ENCODE assay signal across 9 cellular contexts in the genomic region with DNA sequence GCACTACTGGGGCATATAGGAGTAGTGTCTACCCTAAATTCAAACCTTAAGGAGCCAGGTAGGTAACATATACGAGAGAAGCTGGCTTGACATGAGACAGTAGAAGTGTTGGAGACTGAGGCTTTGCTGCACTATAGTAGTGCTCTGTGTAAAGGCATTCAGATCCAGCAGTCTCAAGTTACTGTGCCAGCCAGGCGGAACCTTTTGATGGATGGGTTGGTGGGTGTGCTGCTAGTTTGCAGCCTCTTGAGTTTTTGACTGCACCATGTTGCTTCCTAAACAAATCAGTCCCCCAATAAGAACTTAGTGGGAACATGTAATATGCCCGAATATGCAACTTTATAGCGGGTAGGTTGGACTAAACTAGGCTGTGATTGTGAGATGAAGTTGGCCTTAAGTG. TPM values are rescaled to one million over a fixed set of nuclear protein-coding genes. Genes with fewer than 3 reads are reported as not detected.
A peak's percentile ranks its signal among the peaks of the same experiment; 100 is the strongest.
DNase-seq lines count a peak whose midpoint lies in the region.
"Had no signal": no experiment of that assay in that cellular context is flagged by ENCODE, and none has a peak within 500 bp of the region (broad histone marks: within the 10 kb centered on the region; RNA-seq: fewer than 3 reads in every experiment).

No MANE protein-coding gene starts in this region.

- no peaks in the 10 kb centered on the region for H3K9me3 ChIP-seq in iPS-20b (ENCODE audit: insufficient read depth, low read depth, low read length)
- H3K9me3 ChIP-seq in subcutaneous abdominal adipose tissue (ENCODE audit: control insufficient read depth in 5 of 5, low read length in 5 of 5) = no peaks in the 10 kb centered on the region

- peaks cover 48% of the 10 kb centered on the region for H3K4me1 Mint-ChIP-seq in T-helper 1 cell treated with Interleukin-12 subunit alpha and Interleukin-12 subunit beta and Interleukin-4 antibody, amounts not matched to agents 30 μg/mL and 1 μg/mL, for 36 hours (ENCODE audit: low read depth)
- peaks cover 45% of the 10 kb centered on the region for H3K4me1 Mint-ChIP-seq in activated CD4-positive, alpha-beta memory T cell treated with anti-CD3 and anti-CD28 coated beads for 36 hours (ENCODE audit: low read depth)

- peaks cover 23% of the 10 kb centered on the region for H3K36me3 Mint-ChIP-seq in T-helper 1 cell treated with Interleukin-12 subunit alpha and Interleukin-12 subunit beta and Interleukin-4 antibody, amounts not matched to agents 30 μg/mL and 1 μg/mL, for 36 hours (ENCODE audit: low read depth)
- peaks cover 23% of the 10 kb centered on the region for H3K36me3 Mint-ChIP-seq in activated CD4-positive, alpha-beta memory T cell treated with anti-CD3 and anti-CD28 coated beads for 36 hours

- H3K27me3 Mint-ChIP-seq in T-helper 1 cell treated with Interleukin-12 subunit alpha and Interleukin-12 subunit beta and Interleukin-4 antibody, amounts not matched to agents 30 μg/mL and 1 μg/mL, for 36 hours (ENCODE audit: low read depth) = peaks cover 8% of the 10 kb centered on the region
- H3K27me3 Mint-ChIP-seq in activated CD4-positive, alpha-beta memory T cell treated with anti-CD3 and anti-CD28 coated beads for 36 hours = no peaks in the 10 kb centered on the region

- H3K4me3 Mint-ChIP-seq in T-helper 1 cell treated with Interleukin-12 subunit alpha and Interleukin-12 subunit beta and Interleukin-4 antibody, amounts not matched to agents 30 μg/mL and 1 μg/mL, for 36 hours = peak overlapping the region; percentile 99
- peak overlapping the region; percentile 94 for H3K4me3 Mint-ChIP-seq in activated CD4-positive, alpha-beta memory T cell treated with anti-CD3 and anti-CD28 coated beads for 36 hours

- no peak overlapping the region for H3K27ac Mint-ChIP-seq in T-helper 1 cell treated with Interleukin-12 subunit alpha and Interleukin-12 subunit beta and Interleukin-4 antibody, amounts not matched to agents 30 μg/mL and 1 μg/mL, for 36 hours
- H3K27ac Mint-ChIP-seq in activated CD4-positive, alpha-beta memory T cell treated with anti-CD3 and anti-CD28 coated beads for 36 hours = no peak overlapping the region

- H3K9ac ChIP-seq in iPS-20b (ENCODE audit: low read depth, low read length) = peak overlapping the region; percentile 94
- H3K9ac ChIP-seq in subcutaneous abdominal adipose tissue (ENCODE audit: low read length in 5 of 5) = peak overlapping the region; percentile 64 to 98 (median 94)

- DNase-seq in T-helper 1 cell (no peak), AG08396 (ENCODE audit: low spot score) (no peak), MV-4-11 (lab: John Stamatoyannopoulos, UW) (no peak), midbrain (lab: John Stamatoyannopoulos, UW) (no peak)
- no peak for DNase-seq in activated CD4-positive, alpha-beta memory T cell treated with anti-CD3 and anti-CD28 coated beads for 36 hours
- DNase-seq: NCI-H1930 had no signal

- H3K27me3 ChIP-seq in iPS-20b (ENCODE audit: insufficient read depth, low read length) = no peaks in the 10 kb centered on the region
- no peaks in the 10 kb centered on the region for H3K27me3 ChIP-seq in subcutaneous abdominal adipose tissue (ENCODE audit: control insufficient read depth in 5 of 5, insufficient read depth in 4 of 5, low read length in 5 of 5)

- peaks cover 34% of the 10 kb centered on the region for H3K36me3 ChIP-seq in iPS-20b (ENCODE audit: insufficient read depth, low read depth, low read length)
- H3K36me3 ChIP-seq in subcutaneous abdominal adipose tissue (ENCODE audit: control insufficient read depth in 5 of 5, insufficient read depth in 5 of 5, low read length in 5 of 5) = peaks cover under 1 to 5% (median 3%) of the 10 kb centered on the region in 5 donors

- no peaks in the 10 kb centered on the region for H3K9me3 Mint-ChIP-seq in T-helper 1 cell treated with Interleukin-12 subunit alpha and Interleukin-12 subunit beta and Interleukin-4 antibody, amounts not matched to agents 30 μg/mL and 1 μg/mL, for 36 hours
- H3K9me3 Mint-ChIP-seq in activated CD4-positive, alpha-beta memory T cell treated with anti-CD3 and anti-CD28 coated beads for 36 hours = no peaks in the 10 kb centered on the region

- H3K27ac ChIP-seq in iPS-20b (ENCODE audit: low read length) (no peak overlapping the region), subcutaneous abdominal adipose tissue (ENCODE audit: low read depth, low read length) (peak overlapping the region; percentile 93)

- CTCF ChIA-PET in activated CD4-positive, alpha-beta memory T cell treated with anti-CD3 and anti-CD28 coated beads for 36 hours (lab: Charles Lee) = interaction anchor here (2.1 to 4.4 kb wide), 3 partner anchors 15 to 137 kb away, joined by 9 to 45 read pairs (median 37); no protein-coding TSS in a partner anchor

- H3K4me1 ChIP-seq in iPS-20b (ENCODE audit: insufficient read depth, low read length) = peaks cover 17% of the 10 kb centered on the region
- peaks cover 12 to 48% (median 42%) of the 10 kb centered on the region in 5 donors for H3K4me1 ChIP-seq in subcutaneous abdominal adipose tissue (ENCODE audit: control insufficient read depth in 5 of 5, insufficient read depth in 5 of 5, low read length in 5 of 5)

- intact Hi-C loops in activated CD4-positive, alpha-beta memory T cell treated with anti-CD3 and anti-CD28 coated beads for 36 hours (cut with micrococcal nuclease) = loop anchor here (5.0 kb wide), 1 partner anchor 380 kb away; a partner anchor contains a TSS

- peak overlapping the region; percentile 88 for H3K4me3 ChIP-seq in iPS-20b (ENCODE audit: low read length)
- H3K4me3 ChIP-seq in subcutaneous abdominal adipose tissue (ENCODE audit: low read depth in 1 of 5, low read length in 5 of 5) = peak overlapping the region; percentile 81 to 95 (median 95)

- POLR2A ChIA-PET in activated CD4-positive, alpha-beta memory T cell treated with anti-CD3 and anti-CD28 coated beads for 36 hours (lab: Charles Lee) = interaction anchor here (2.1 kb wide), 1 partner anchor 53 kb away, joined by 7 read pairs; no protein-coding TSS in a partner anchor

RNA-seq across cellular contexts. Expression of a gene that starts 1.5 kb away (rescaled TPM):
- total RNA-seq in activated CD4-positive, alpha-beta memory T cell treated with anti-CD3 and anti-CD28 coated beads for 36 hours = 100 to 1,000 TPM; 139 to 144 TPM

RNA-seq across cellular contexts. Expression of a gene that starts 23.0 kb away (rescaled TPM):
- not detected for total RNA-seq in activated CD4-positive, alpha-beta memory T cell treated with anti-CD3 and anti-CD28 coated beads for 36 hours

RNA-seq across cellular contexts. Expression of a gene that starts 55.7 kb away (rescaled TPM):
- 10 to 100 TPM; 24.7 to 25.8 TPM for total RNA-seq in activated CD4-positive, alpha-beta memory T cell treated with anti-CD3 and anti-CD28 coated beads for 36 hours
